In the genomic region with DNA sequence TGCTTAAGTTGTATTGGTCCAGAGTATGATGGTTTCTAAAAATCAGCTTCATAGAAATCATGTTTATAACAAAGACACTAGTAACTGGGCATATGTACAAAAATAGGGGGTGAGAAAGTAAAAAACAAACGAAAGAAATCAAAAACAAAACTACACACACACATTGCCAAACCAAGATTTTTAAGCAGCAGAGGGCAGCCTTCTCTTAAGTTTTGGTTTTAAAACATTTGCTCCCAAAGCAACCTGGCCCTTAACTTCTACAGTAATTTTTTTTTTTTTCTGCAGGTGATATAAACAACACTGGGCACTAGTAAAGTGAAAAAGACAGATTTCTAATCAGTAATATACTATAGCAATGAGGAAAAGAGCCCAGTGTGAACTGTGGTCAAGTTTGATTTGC, we compare ENCODE assay signal across 1 cellular context.
TF ChIP-seq lines count a peak whose summit lies in the region.

No MANE protein-coding gene starts in this region.

TF ChIP-seq in GM23338, 12 proteins besides CTCF, POLR2A, EP300 and RAD21 (continued from another document):
- TF ChIP-seq, protein P1, sequence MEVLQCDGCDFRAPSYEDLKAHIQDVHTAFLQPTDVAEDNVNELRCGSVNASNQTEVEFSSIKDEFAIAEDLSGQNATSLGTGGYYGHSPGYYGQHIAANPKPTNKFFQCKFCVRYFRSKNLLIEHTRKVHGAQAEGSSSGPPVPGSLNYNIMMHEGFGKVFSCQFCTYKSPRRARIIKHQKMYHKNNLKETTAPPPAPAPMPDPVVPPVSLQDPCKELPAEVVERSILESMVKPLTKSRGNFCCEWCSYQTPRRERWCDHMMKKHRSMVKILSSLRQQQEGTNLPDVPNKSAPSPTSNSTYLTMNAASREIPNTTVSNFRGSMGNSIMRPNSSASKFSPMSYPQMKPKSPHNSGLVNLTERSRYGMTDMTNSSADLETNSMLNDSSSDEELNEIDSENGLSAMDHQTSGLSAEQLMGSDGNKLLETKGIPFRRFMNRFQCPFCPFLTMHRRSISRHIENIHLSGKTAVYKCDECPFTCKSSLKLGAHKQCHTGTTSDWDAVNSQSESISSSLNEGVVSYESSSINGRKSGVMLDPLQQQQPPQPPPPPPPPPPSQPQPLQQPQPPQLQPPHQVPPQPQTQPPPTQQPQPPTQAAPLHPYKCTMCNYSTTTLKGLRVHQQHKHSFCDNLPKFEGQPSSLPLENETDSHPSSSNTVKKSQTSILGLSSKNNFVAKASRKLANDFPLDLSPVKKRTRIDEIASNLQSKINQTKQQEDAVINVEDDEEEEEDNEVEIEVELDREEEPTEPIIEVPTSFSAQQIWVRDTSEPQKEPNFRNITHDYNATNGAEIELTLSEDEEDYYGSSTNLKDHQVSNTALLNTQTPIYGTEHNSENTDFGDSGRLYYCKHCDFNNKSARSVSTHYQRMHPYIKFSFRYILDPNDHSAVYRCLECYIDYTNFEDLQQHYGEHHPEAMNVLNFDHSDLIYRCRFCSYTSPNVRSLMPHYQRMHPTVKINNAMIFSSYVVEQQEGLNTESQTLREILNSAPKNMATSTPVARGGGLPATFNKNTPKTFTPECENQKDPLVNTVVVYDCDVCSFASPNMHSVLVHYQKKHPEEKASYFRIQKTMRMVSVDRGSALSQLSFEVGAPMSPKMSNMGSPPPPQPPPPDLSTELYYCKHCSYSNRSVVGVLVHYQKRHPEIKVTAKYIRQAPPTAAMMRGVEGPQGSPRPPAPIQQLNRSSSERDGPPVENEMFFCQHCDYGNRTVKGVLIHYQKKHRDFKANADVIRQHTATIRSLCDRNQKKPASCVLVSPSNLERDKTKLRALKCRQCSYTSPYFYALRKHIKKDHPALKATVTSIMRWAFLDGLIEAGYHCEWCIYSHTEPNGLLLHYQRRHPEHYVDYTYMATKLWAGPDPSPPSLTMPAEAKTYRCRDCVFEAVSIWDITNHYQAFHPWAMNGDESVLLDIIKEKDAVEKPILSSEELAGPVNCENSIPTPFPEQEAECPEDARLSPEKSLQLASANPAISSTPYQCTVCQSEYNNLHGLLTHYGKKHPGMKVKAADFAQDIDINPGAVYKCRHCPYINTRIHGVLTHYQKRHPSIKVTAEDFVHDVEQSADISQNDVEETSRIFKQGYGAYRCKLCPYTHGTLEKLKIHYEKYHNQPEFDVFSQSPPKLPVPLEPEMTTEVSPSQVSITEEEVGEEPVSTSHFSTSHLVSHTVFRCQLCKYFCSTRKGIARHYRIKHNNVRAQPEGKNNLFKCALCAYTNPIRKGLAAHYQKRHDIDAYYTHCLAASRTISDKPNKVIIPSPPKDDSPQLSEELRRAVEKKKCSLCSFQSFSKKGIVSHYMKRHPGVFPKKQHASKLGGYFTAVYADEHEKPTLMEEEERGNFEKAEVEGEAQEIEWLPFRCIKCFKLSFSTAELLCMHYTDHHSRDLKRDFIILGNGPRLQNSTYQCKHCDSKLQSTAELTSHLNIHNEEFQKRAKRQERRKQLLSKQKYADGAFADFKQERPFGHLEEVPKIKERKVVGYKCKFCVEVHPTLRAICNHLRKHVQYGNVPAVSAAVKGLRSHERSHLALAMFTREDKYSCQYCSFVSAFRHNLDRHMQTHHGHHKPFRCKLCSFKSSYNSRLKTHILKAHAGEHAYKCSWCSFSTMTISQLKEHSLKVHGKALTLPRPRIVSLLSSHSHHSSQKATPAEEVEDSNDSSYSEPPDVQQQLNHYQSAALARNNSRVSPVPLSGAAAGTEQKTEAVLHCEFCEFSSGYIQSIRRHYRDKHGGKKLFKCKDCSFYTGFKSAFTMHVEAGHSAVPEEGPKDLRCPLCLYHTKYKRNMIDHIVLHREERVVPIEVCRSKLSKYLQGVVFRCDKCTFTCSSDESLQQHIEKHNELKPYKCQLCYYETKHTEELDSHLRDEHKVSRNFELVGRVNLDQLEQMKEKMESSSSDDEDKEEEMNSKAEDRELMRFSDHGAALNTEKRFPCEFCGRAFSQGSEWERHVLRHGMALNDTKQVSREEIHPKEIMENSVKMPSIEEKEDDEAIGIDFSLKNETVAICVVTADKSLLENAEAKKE (CRISPR knock-in tag; IDR thresholded peaks at IDR 0.05) = no peak
- TF ChIP-seq, protein P2, sequence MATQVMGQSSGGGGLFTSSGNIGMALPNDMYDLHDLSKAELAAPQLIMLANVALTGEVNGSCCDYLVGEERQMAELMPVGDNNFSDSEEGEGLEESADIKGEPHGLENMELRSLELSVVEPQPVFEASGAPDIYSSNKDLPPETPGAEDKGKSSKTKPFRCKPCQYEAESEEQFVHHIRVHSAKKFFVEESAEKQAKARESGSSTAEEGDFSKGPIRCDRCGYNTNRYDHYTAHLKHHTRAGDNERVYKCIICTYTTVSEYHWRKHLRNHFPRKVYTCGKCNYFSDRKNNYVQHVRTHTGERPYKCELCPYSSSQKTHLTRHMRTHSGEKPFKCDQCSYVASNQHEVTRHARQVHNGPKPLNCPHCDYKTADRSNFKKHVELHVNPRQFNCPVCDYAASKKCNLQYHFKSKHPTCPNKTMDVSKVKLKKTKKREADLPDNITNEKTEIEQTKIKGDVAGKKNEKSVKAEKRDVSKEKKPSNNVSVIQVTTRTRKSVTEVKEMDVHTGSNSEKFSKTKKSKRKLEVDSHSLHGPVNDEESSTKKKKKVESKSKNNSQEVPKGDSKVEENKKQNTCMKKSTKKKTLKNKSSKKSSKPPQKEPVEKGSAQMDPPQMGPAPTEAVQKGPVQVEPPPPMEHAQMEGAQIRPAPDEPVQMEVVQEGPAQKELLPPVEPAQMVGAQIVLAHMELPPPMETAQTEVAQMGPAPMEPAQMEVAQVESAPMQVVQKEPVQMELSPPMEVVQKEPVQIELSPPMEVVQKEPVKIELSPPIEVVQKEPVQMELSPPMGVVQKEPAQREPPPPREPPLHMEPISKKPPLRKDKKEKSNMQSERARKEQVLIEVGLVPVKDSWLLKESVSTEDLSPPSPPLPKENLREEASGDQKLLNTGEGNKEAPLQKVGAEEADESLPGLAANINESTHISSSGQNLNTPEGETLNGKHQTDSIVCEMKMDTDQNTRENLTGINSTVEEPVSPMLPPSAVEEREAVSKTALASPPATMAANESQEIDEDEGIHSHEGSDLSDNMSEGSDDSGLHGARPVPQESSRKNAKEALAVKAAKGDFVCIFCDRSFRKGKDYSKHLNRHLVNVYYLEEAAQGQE (IDR thresholded peaks at IDR 0.05; ENCODE audit: unreplicated experiment) = no peak
- TF ChIP-seq EZH2 (IDR thresholded peaks at IDR 0.05; ENCODE audit: low read depth, unreplicated experiment) (no peak), JUNB (IDR thresholded peaks at IDR 0.05; ENCODE audit: unreplicated experiment) (no peak), ZNF114 (CRISPR knock-in tag; IDR thresholded peaks at IDR 0.05) (no peak), STAT1 (IDR thresholded peaks at IDR 0.05; ENCODE audit: unreplicated experiment) (no peak), ZNF331 (CRISPR knock-in tag; IDR thresholded peaks at IDR 0.05; ENCODE audit: low read depth) (no peak), EZH2phosphoT487 (IDR thresholded peaks at IDR 0.05; ENCODE audit: unreplicated experiment) (no peak), NANOG (IDR thresholded peaks at IDR 0.05; ENCODE audit: borderline replicate concordance) (no peak)
